8 cellular contexts compared by ENCODE assay signal in the genomic region with DNA sequence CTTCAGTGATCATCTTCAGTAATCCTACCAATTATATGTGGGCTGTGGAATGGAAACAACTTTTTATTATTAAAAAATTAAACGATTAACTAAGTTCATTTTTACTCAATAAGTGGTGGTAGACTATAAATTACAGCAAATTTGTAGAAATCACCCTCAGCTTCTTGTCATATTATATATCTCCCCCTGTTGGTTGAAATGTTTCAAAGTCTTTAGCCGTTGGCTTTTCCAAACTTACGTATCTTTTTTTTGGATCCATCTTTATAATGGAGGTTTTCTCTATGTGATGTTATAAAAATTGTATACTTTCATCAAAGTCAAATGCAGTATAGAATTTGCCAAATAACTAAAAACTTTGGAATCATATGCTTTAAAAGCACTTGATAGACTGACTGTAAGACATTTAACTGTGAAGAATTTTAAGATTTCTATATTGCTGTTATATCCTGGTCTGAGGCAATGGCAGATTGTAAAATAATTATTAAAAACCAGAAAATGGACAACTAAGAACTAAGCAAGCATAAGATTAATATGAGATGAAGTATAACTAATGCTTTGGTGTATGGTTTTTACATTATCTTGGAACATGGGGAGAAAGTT. TPM values are rescaled to one million over a fixed set of nuclear protein-coding genes. Genes with fewer than 3 reads are reported as not detected.
DNase-seq lines count a peak whose midpoint lies in the region; ATAC-seq, FAIRE-seq and TF ChIP-seq lines count a peak whose summit lies in the region.

No MANE protein-coding gene starts in this region.

- H3K4me3 ChIP-seq in PC-3 (ENCODE audit: low read length) (no peak overlapping the region), fibroblast of lung (replicated peaks in 1 of 4; ENCODE audit: control extremely low read depth in 1 of 4, insufficient read depth in 1 of 4, low read depth in 3 of 4, low read length in 4 of 4) (no peak overlapping the region), stomach (no peak overlapping the region)

- no TSS peak for BruUV-seq in PC-3 (replicated peaks; lab: Mats Ljungman, UMichigan)

- H3K9ac ChIP-seq in PC-3 (ENCODE audit: low read length) (no peak overlapping the region), fibroblast of lung (ENCODE audit: insufficient read depth, low read length) (no peak overlapping the region)

- FAIRE-seq in GM19239 (lab: Jason Lieb, UNC) = no peak

- H3K36me3 ChIP-seq in PC-3 (ENCODE audit: low read depth, low read length) = no peaks in the 10 kb centered on the region
- H3K36me3 ChIP-seq in fibroblast of lung (ENCODE audit: control insufficient read depth, insufficient read depth, low read length) = no peaks in the 10 kb centered on the region
- H3K36me3 ChIP-seq in stomach = peaks cover 19 to 82% (median 74%) of the 10 kb centered on the region in 4 donors

- H3K79me2 ChIP-seq in PC-3 (ENCODE audit: low read length) = no peaks in the 10 kb centered on the region
- no peaks in the 10 kb centered on the region for H3K79me2 ChIP-seq in fibroblast of lung (ENCODE audit: control insufficient read depth, insufficient read depth, low read length)

- TF ChIP-seq EP300 in stomach (IDR thresholded peaks at IDR 0.05) = no peak

- CTCF ChIA-PET in PC-3 (lab: Charles Lee) = interaction anchor here (2.1 kb wide), 1 partner anchor 124 kb away, joined by 28 read pairs; no protein-coding TSS in a partner anchor

- TF ChIP-seq CTCF in PC-3 (conservative IDR thresholded peaks at IDR 0.05; ENCODE audit: low read depth, low read length) = peak; percentile 74
- peak; percentile 13 to 44 for TF ChIP-seq CTCF in fibroblast of lung (conservative IDR thresholded peaks at IDR 0.05 in 1 of 2, IDR thresholded peaks at IDR 0.05 in 1 of 2; ENCODE audit: low read depth in 1 of 2, low read length in 2 of 2)
- TF ChIP-seq CTCF in stomach (IDR thresholded peaks at IDR 0.05) = peak in 4 of 7 experiments; percentile 11 to 44 (median 39)

- H3K4me1 ChIP-seq in PC-3 (ENCODE audit: insufficient read depth, low read length) (peaks cover 2% of the 10 kb centered on the region), fibroblast of lung (ENCODE audit: control insufficient read depth, extremely low read depth, insufficient read depth, low read length) (no peaks in the 10 kb centered on the region), stomach (peaks cover 0 to 4% (median 0%) of the 10 kb centered on the region in 4 donors)

- no peaks in the 10 kb centered on the region for H3K9me2 ChIP-seq in PC-3 (replicated peaks; ENCODE audit: low read length)

- H3K9me3 ChIP-seq in PC-3 (ENCODE audit: low read length) (no peaks in the 10 kb centered on the region), fibroblast of lung (ENCODE audit: control insufficient read depth, insufficient read depth, low read depth, low read length) (no peaks in the 10 kb centered on the region), stomach (no peaks in the 10 kb centered on the region)

- H3K27me3 ChIP-seq in PC-3 (ENCODE audit: low read length) (no peaks in the 10 kb centered on the region), fibroblast of lung (ENCODE audit: control insufficient read depth, insufficient read depth, low read length) (no peaks in the 10 kb centered on the region), stomach (no peaks in the 10 kb centered on the region)

- H3K4me2 ChIP-seq in PC-3 (ENCODE audit: low read length) (no peak overlapping the region), fibroblast of lung (ENCODE audit: extremely low read depth, insufficient read depth, low read length) (no peak overlapping the region)

- H3K27ac ChIP-seq in PC-3 (ENCODE audit: low read length) (no peak overlapping the region), fibroblast of lung (ENCODE audit: insufficient read depth, low read length) (no peak overlapping the region), stomach (no peak overlapping the region)

- no peak for TF ChIP-seq POLR2A in stomach (IDR thresholded peaks at IDR 0.05)

- ATAC-seq in PC-3 = no peak
- no peak for ATAC-seq in HG03108 (IDR thresholded peaks at IDR 0.05; ENCODE audit: unreplicated experiment)

- H3F3A ChIP-seq in PC-3 (ENCODE audit: low read length, unreplicated experiment) = no peaks in the 10 kb centered on the region

- POLR2A ChIA-PET in PC-3 (lab: Charles Lee; ENCODE audit: unreplicated experiment) = interaction anchor here (0.7 kb wide), 1 partner anchor 120 kb away, joined by 3 read pairs; no protein-coding TSS in a partner anchor

- whole genome bisulfite sequencing in stomach, 5 donors = 14 to 43% (median 26%) methylated on average over 3 of the region's 3 CpGs

- intact Hi-C loops in PC-3 (cut with micrococcal nuclease) (loop anchor here (1.0 to 2.0 kb wide), 2 partner anchors 43 to 124 kb away; no protein-coding TSS in a partner anchor), stomach (cut with DNase I; ENCODE audit: low total_unique reads) (loop anchor here (10.0 kb wide), 1 partner anchor 123 kb away; no protein-coding TSS in a partner anchor)

- peak; percentile 29 for DNase-seq in NCI-H2196 (lab: John Stamatoyannopoulos, UW; ENCODE audit: unreplicated experiment)
- no peak for DNase-seq in NCI-H2196 treated with DMSO at 0.1 percent for 48 hours (lab: John Stamatoyannopoulos, UW; ENCODE audit: unreplicated experiment)
- peak; percentile 65 for DNase-seq in PC-3
- DNase-seq in fibroblast of lung (ENCODE audit: low read depth in 2 of 2) = peak; percentile 28 to 62
- DNase-seq in stomach = no peak
- DNase-seq in GM19239 (ENCODE audit: insufficient read length, low spot score) = no peak
- no peak for DNase-seq in NCI-H226

- no peaks in the 10 kb centered on the region for H4K20me1 ChIP-seq in PC-3 (ENCODE audit: low read length)
- no peaks in the 10 kb centered on the region for H4K20me1 ChIP-seq in fibroblast of lung (ENCODE audit: control insufficient read depth, extremely low read depth, insufficient read depth, low read length)

- H2AFZ ChIP-seq in PC-3 (ENCODE audit: low read length) = no peak overlapping the region
- H2AFZ ChIP-seq in fibroblast of lung (ENCODE audit: low read length) = no peak overlapping the region

RNA-seq across cellular contexts. Expression of a gene that starts 44.7 kb away (rescaled TPM):
- total RNA-seq in PC-3 (2014; rRNA removed) = 48.8 and 56.2 TPM in 2 replicates
- 75.0 and 77.8 TPM in 2 replicates for total RNA-seq in fibroblast of lung
- 22.8 and 34.9 TPM in 2 replicates for polyA plus RNA-seq in fibroblast of lung
- polyA plus RNA-seq in fibroblast of lung (2012) = 16.4 and 26.6 TPM in 2 replicates
- polyA minus RNA-seq in fibroblast of lung (ENCODE audit: low replicate concordance) = 16.2 and 17.7 TPM in 2 replicates
- 100 to 1,000 TPM in 4 of 5 donors, 10 to 100 TPM in 1; 83.0 to 449 (median 167) TPM for total RNA-seq in stomach
- polyA plus RNA-seq in stomach = 10 to 100 TPM in 2 of 3 donors, 1 to 10 TPM in 1; 9.6 to 12.2 (median 10.2) TPM

Comparison
In these comparisons a context has a peak if more than half of its experiments do, and no peak if none do; other contexts are left out.
1. DNase-seq: peak in NCI-H2196 (single experiment), PC-3 (single experiment) and fibroblast of lung (2 of 2); none in NCI-H2196 treated with DMSO at 0.1 percent for 48 hours (single experiment), stomach (single experiment), GM19239 (single experiment) and NCI-H226 (single experiment).
2. Peak in every context shown above with its lines, with median percentiles within 50 percentile points of each other: CTCF ChIP-seq.